ENCODE assay signal across 14 cellular contexts in genomic region chr1:168892945-168893344, GRCh38.
A peak's percentile ranks its signal among the peaks of the same experiment; 100 is the strongest.
DNase-seq lines count a peak whose midpoint lies in the region; ATAC-seq and TF ChIP-seq lines count a peak whose summit lies in the region.
"Had no signal": no experiment of that assay in that cellular context is flagged by ENCODE, and none has a peak within 500 bp of the region (broad histone marks: within the 10 kb centered on the region; RNA-seq: fewer than 3 reads in every experiment).

No MANE protein-coding gene starts in this region.

- TF ChIP-seq CTCF in brain (conservative IDR thresholded peaks at IDR 0.05), result no peak
- TF ChIP-seq CTCF in foreskin keratinocyte (conservative IDR thresholded peaks at IDR 0.05), result no peak
- no peak for TF ChIP-seq CTCF in osteoblast (IDR thresholded peaks at IDR 0.05; ENCODE audit: extremely low read depth, low read depth, low read length)

- H3K9me3 Mint-ChIP-seq in brain, result peaks cover 0 to 12% (median 5%) of the 10 kb centered on the region in 5 experiments
- H3K9me3 Mint-ChIP-seq: natural killer cell had no signal

- no peaks in the 10 kb centered on the region for H4K20me1 ChIP-seq in osteoblast (ENCODE audit: insufficient read depth, low read length)

- H3K9me3 ChIP-seq in osteoblast (ENCODE audit: low read depth, low read length) (no peaks in the 10 kb centered on the region), aorta (ENCODE audit: control insufficient read depth, low read length) (peaks cover 6% of the 10 kb centered on the region)

- no peak overlapping the region for H3K4me3 Mint-ChIP-seq in brain
- H3K4me3 Mint-ChIP-seq: natural killer cell had no signal

- H3K4me3 ChIP-seq in osteoblast (ENCODE audit: insufficient read depth, low read length) (no peak overlapping the region), aorta (ENCODE audit: low read length in 2 of 2) (no peak overlapping the region)

- no peaks in the 10 kb centered on the region for H3K27me3 ChIP-seq in foreskin keratinocyte
- H3K27me3 ChIP-seq in osteoblast (ENCODE audit: insufficient read depth, low read length), result no peaks in the 10 kb centered on the region
- no peaks in the 10 kb centered on the region for H3K27me3 ChIP-seq in aorta (ENCODE audit: control insufficient read depth in 1 of 2, insufficient read depth in 2 of 2, low read length in 1 of 2)

- no peaks in the 10 kb centered on the region for H3K36me3 Mint-ChIP-seq in brain

- peaks cover 13% of the 10 kb centered on the region for H3K4me1 Mint-ChIP-seq in brain
- H3K4me1 Mint-ChIP-seq: natural killer cell had no signal

- H3K27ac Mint-ChIP-seq in brain, result peak overlapping the region in 3 of 5 experiments; percentile 32 to 71 (median 64)
- H3K27ac Mint-ChIP-seq: natural killer cell had no signal

- intact Hi-C loops in aorta (cut with DNase I), result no loop called here

- H3K79me2 ChIP-seq in osteoblast (ENCODE audit: insufficient read depth, low read length), result no peaks in the 10 kb centered on the region

- no peak overlapping the region for H3K4me2 ChIP-seq in osteoblast (ENCODE audit: insufficient read depth, low read length)

- peaks cover 9% of the 10 kb centered on the region for H3K27me3 Mint-ChIP-seq in brain

- H3K4me1 ChIP-seq in foreskin keratinocyte (no peaks in the 10 kb centered on the region), osteoblast (ENCODE audit: insufficient read depth, low read length) (no peaks in the 10 kb centered on the region), aorta (ENCODE audit: control insufficient read depth in 1 of 2, insufficient read depth in 2 of 2, low read length in 2 of 2) (peaks cover 0 to 2% of the 10 kb centered on the region in 2 donors)

- 38 to 40% methylated on average over 3 of the region's 3 CpGs for WGBS in aorta, 2 donors

- ATAC-seq in foreskin keratinocyte (peak; percentile 83), aorta (ENCODE audit: low FRiP score) (peak; percentile 51), GM21447 (IDR thresholded peaks at IDR 0.05; ENCODE audit: unreplicated experiment) (no peak)
- ATAC-seq: left lobe of liver, natural killer cell had no signal

- H3K36me3 ChIP-seq in osteoblast (ENCODE audit: insufficient read depth, low read length) (no peaks in the 10 kb centered on the region), aorta (ENCODE audit: control insufficient read depth in 1 of 2, insufficient read depth in 2 of 2, low read length in 1 of 2) (no peaks in the 10 kb centered on the region)

- DNase-seq in foreskin keratinocyte, result peak in 1 of 2 donors; percentile 70
- no peak for DNase-seq in osteoblast (ENCODE audit: insufficient read length, low spot score, missing footprints)
- DNase-seq in aorta, result no peak
- DNase-seq in OCI-M2 (lab: John Stamatoyannopoulos, UW; ENCODE audit: unreplicated experiment), result no peak
- no peak for DNase-seq in T1000 (lab: John Stamatoyannopoulos, UW)
- DNase-seq: DMS 273 treated with DMSO at 0.1 percent for 48 hours, MM.1S, natural killer cell, NCI-H187, SHP77, T-helper 2 cell had no signal

- H3K27ac ChIP-seq in foreskin keratinocyte (peak overlapping the region; percentile 47), osteoblast (ENCODE audit: low read depth, low read length) (no peak overlapping the region), aorta (ENCODE audit: low read depth in 1 of 2, low read length in 2 of 2) (no peak overlapping the region)

- peak overlapping the region; percentile 47 for H2AFZ ChIP-seq in osteoblast (ENCODE audit: low read length)
